32 cellular contexts compared by ENCODE assay signal in the genomic region with DNA sequence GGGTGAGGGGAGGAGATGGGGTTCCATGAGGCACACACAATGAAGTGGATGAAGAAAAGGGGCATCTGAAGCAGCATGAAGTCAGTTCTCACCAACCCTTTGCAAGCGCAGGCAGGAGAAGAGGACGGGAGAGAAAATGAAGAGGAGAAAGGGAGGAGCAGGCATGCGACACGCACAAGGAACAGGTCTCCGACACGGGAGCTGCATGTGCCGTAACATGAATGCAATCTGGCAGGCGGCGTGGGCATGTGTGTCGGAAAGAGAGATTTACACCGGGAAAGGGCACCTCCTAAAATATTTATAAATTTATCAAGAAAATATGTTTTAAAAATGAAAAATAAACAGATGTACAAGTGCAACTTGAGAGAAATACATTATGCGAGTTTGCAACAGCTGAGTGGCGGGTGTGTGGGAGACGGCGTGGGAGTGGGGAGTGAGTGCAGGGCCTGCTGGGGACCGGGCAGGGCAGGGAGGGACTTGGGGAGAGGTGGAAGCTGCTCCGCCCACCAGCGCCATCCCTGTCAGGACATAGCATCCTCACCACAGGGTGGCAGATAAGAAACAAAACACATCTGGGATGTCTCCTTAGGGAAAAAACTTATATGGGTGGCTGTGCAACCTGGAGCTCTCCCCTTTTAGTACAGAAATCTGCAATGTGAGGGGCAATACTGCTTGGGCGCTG. TPM values are rescaled to one million over a fixed set of nuclear protein-coding genes. Genes with fewer than 3 reads are reported as not detected.
DNase-seq lines count a peak whose midpoint lies in the region; ATAC-seq and TF ChIP-seq lines count a peak whose summit lies in the region.
"Had no signal": no experiment of that assay in that cellular context is flagged by ENCODE, and none has a peak within 500 bp of the region (broad histone marks: within the 10 kb centered on the region; RNA-seq: fewer than 3 reads in every experiment).

No MANE protein-coding gene starts in this region.

- no peak overlapping the region for H3K27ac Mint-ChIP-seq in GM23338
- peak overlapping the region; percentile 54 for H3K27ac Mint-ChIP-seq in activated naive CD8-positive, alpha-beta T cell treated with anti-CD3 and anti-CD28 coated beads, Interleukin-2, amount 50 U/mL, for 24 hours
- H3K27ac Mint-ChIP-seq: effector memory CD8-positive, alpha-beta T cell had no signal

- H3K27me3 Mint-ChIP-seq in GM23338 (ENCODE audit: insufficient read depth, low read depth, poor library complexity) = peaks cover 11% of the 10 kb centered on the region
- no peaks in the 10 kb centered on the region for H3K27me3 Mint-ChIP-seq in activated naive CD8-positive, alpha-beta T cell treated with anti-CD3 and anti-CD28 coated beads, Interleukin-2, amount 50 U/mL, for 24 hours
- H3K27me3 Mint-ChIP-seq: effector memory CD8-positive, alpha-beta T cell had no signal

- H2AFZ ChIP-seq in SK-N-SH (ENCODE audit: low read depth) (no peak overlapping the region), GM23338 (no peak overlapping the region)

- TF ChIP-seq CTCF in SK-N-SH (IDR thresholded peaks at IDR 0.05) (no peak), GM23338 (conservative IDR thresholded peaks at IDR 0.05; ENCODE audit: low read depth in 2 of 2) (peak in 1 of 2 experiments; percentile 26; a peak in 2 of 4 replicates)

- no peaks in the 10 kb centered on the region for H3K36me3 ChIP-seq in SK-N-SH (replicated peaks in 1 of 2; ENCODE audit: control insufficient read depth in 1 of 2, insufficient read depth in 2 of 2, low read length in 1 of 2)
- H3K36me3 ChIP-seq in GM23338 (ENCODE audit: insufficient read depth) = no peaks in the 10 kb centered on the region
- H3K36me3 ChIP-seq: vagina had no signal

- TF ChIP-seq EP300 in SK-N-SH (IDR thresholded peaks at IDR 0.05; ENCODE audit: borderline replicate concordance in 1 of 2, low read depth in 1 of 2, low read length in 1 of 2) = no peak

- H3K4me3 Mint-ChIP-seq in GM23338 = no peak overlapping the region
- H3K4me3 Mint-ChIP-seq in activated naive CD8-positive, alpha-beta T cell treated with anti-CD3 and anti-CD28 coated beads, Interleukin-2, amount 50 U/mL, for 24 hours = peak overlapping the region; percentile 26
- H3K4me3 Mint-ChIP-seq: activated T-cell treated with anti-CD3 and anti-CD28 coated beads, Interleukin-2, amount 50 U/mL, for 72 hours; effector memory CD8-positive, alpha-beta T cell had no signal

- DNase-seq in SK-N-SH (peak; percentile 41), GM23338 (ENCODE audit: low spot score) (peak; percentile 60), mesenteric fat pad (ENCODE audit: low spot score) (peak; percentile 69), NCI-H187 treated with DMSO at 0.1 percent for 48 hours (lab: John Stamatoyannopoulos, UW) (no peak)
- DNase-seq in activated naive CD8-positive, alpha-beta T cell treated with anti-CD3 and anti-CD28 coated beads, Interleukin-2, amount 50 U/mL, for 24 hours = no peak
- DNase-seq: activated CD4-positive, CD25-positive, alpha-beta regulatory T cell treated with anti-CD3 and anti-CD28 coated beads, Interleukin-2, amount 50 U/mL, for 72 hours; activated naive CD4-positive, alpha-beta T cell treated with Interleukin-2 at 50 U/mL for 16 hours; activated T-cell treated with anti-CD3 and anti-CD28 coated beads, Interleukin-2, amount 50 U/mL, for 72 hours; cortex of kidney; effector memory CD8-positive, alpha-beta T cell; foreskin fibroblast; GOT3; heart left ventricle; left cardiac atrium; NCI-H1694; NCI-H2171; NCI-H524; NK-92 treated with Interleukin-12 subunit alpha and Interleukin-12 subunit beta, amount 100 ng/mL, for 24 hours; PC-3; psoas muscle; SHP77 treated with DMSO at 0.1 percent for 48 hours; stimulated activated CD4-positive, alpha-beta T cell treated with anti-CD3 and anti-CD28 coated beads, Interleukin-15, amount 100 ng/mL, for 24 hours; stimulated activated naive CD4-positive, alpha-beta T cell treated with Interleukin-2 at 50 U/mL for 16 hours had no signal

- H3K4me1 ChIP-seq in SK-N-SH (ENCODE audit: control insufficient read depth in 1 of 2, insufficient read depth in 2 of 2, low read depth in 1 of 2, low read length in 1 of 2) = peaks cover 0 to 3% of the 10 kb centered on the region in 2 experiments; a peak in 1 of 4 replicates
- H3K4me1 ChIP-seq in GM23338 (ENCODE audit: insufficient read depth) = no peaks in the 10 kb centered on the region
- H3K4me1 ChIP-seq: ascending aorta, heart left ventricle, psoas muscle, vagina had no signal

- no peak overlapping the region for H3K4me2 ChIP-seq in SK-N-SH
- H3K4me2 ChIP-seq in GM23338 = no peak overlapping the region

- no peaks in the 10 kb centered on the region for H3K9me3 Mint-ChIP-seq in GM23338
- no peaks in the 10 kb centered on the region for H3K9me3 Mint-ChIP-seq in activated naive CD8-positive, alpha-beta T cell treated with anti-CD3 and anti-CD28 coated beads, Interleukin-2, amount 50 U/mL, for 24 hours
- H3K9me3 Mint-ChIP-seq: activated T-cell treated with anti-CD3 and anti-CD28 coated beads, Interleukin-2, amount 50 U/mL, for 72 hours; effector memory CD8-positive, alpha-beta T cell had no signal

- H3K4me3 ChIP-seq in SK-N-SH (ENCODE audit: low read depth in 2 of 2, low read length in 1 of 2) (no peak overlapping the region), GM23338 (no peak overlapping the region)
- H3K4me3 ChIP-seq: ascending aorta, heart left ventricle, psoas muscle, vagina had no signal

- no peak for ATAC-seq in SK-N-SH treated with all-trans-retinoic acid at 6 μM for 48 hours
- peak; percentile 88 for ATAC-seq in GM23338
- no peak for ATAC-seq in activated naive CD8-positive, alpha-beta T cell treated with anti-CD3 and anti-CD28 coated beads, Interleukin-2, amount 50 U/mL, for 24 hours
- no peak for ATAC-seq in HG03039 (IDR thresholded peaks at IDR 0.05; ENCODE audit: unreplicated experiment)
- ATAC-seq in GM18511 (IDR thresholded peaks at IDR 0.05; ENCODE audit: unreplicated experiment) = no peak
- ATAC-seq: activated T-cell treated with anti-CD3 and anti-CD28 coated beads, Interleukin-2, amount 50 U/mL, for 72 hours; effector memory CD8-positive, alpha-beta T cell; esophagus mucosa; heart left ventricle; left cardiac atrium; PC-3; psoas muscle had no signal

- H4K20me1 ChIP-seq in SK-N-SH (ENCODE audit: insufficient read depth) (no peaks in the 10 kb centered on the region), GM23338 (replicated peaks; ENCODE audit: insufficient read depth) (no peaks in the 10 kb centered on the region)

- no peaks in the 10 kb centered on the region for H3K36me3 Mint-ChIP-seq in GM23338 (ENCODE audit: low read depth)
- H3K36me3 Mint-ChIP-seq in activated naive CD8-positive, alpha-beta T cell treated with anti-CD3 and anti-CD28 coated beads, Interleukin-2, amount 50 U/mL, for 24 hours (ENCODE audit: low read depth) = peaks cover 88% of the 10 kb centered on the region

- H3K4me1 Mint-ChIP-seq in GM23338 = peaks cover 2% of the 10 kb centered on the region
- H3K4me1 Mint-ChIP-seq in activated naive CD8-positive, alpha-beta T cell treated with anti-CD3 and anti-CD28 coated beads, Interleukin-2, amount 50 U/mL, for 24 hours = peaks cover 39% of the 10 kb centered on the region

- CTCF ChIA-PET in SK-N-SH (lab: Yijun Ruan, JAX) = interaction anchor here (0.8 to 1.9 kb wide), 3 partner anchors 18 to 545 kb away, joined by 3 to 8 read pairs (median 6); no protein-coding TSS in a partner anchor

- H3K27ac ChIP-seq in SK-N-SH (ENCODE audit: low read depth in 2 of 2, low read length in 1 of 2) (no peak overlapping the region), GM23338 (ENCODE audit: low read depth) (no peak overlapping the region)
- H3K27ac ChIP-seq: 22Rv1, ascending aorta, heart left ventricle, psoas muscle, vagina had no signal

- H3K27me3 ChIP-seq in SK-N-SH (ENCODE audit: insufficient read depth) (no peaks in the 10 kb centered on the region), GM23338 (ENCODE audit: insufficient read depth) (no peaks in the 10 kb centered on the region)
- H3K27me3 ChIP-seq: ascending aorta, heart left ventricle, vagina had no signal

- no peaks in the 10 kb centered on the region for H3K9me3 ChIP-seq in SK-N-SH
- H3K9me3 ChIP-seq: ascending aorta, heart left ventricle, psoas muscle, vagina had no signal

- H3K79me2 ChIP-seq in SK-N-SH (ENCODE audit: insufficient read depth) (no peaks in the 10 kb centered on the region), GM23338 (replicated peaks; ENCODE audit: insufficient read depth) (no peaks in the 10 kb centered on the region)

- no peaks in the 10 kb centered on the region for H3F3A ChIP-seq in SK-N-SH (replicated peaks; ENCODE audit: insufficient read depth)
- H3F3A ChIP-seq in GM23338 (replicated peaks; ENCODE audit: low read depth) = no peaks in the 10 kb centered on the region; the same call in 1 of the 2 replicates

- WGBS in SK-N-SH (ENCODE audit: low lambda C conversion rate) = 81% methylated on average over 19 of the region's 19 CpGs

- no peak overlapping the region for H3K9ac ChIP-seq in SK-N-SH

- POLR2A ChIA-PET in SK-N-SH (lab: Yijun Ruan, JAX) = interaction anchor here (0.6 kb wide), 1 partner anchor 79 kb away, joined by 3 read pairs; no protein-coding TSS in a partner anchor

- TF ChIP-seq RAD21 in SK-N-SH (IDR thresholded peaks at IDR 0.05; ENCODE audit: low read length) = no peak

- H3K9me2 ChIP-seq in SK-N-SH = no peaks in the 10 kb centered on the region
- no peaks in the 10 kb centered on the region; the same call in 1 of the 2 replicates for H3K9me2 ChIP-seq in GM23338 (ENCODE audit: insufficient read depth)

TF ChIP-seq in SK-N-SH treated with all-trans-retinoic acid at 6 μM for 48 hours, 23 proteins besides CTCF, POLR2A, EP300 and RAD21 (continues in another document):
- TF ChIP-seq ARNTL (CRISPR knock-in tag; IDR thresholded peaks at IDR 0.05; ENCODE audit: borderline replicate concordance, low read depth) (no peak), SNAI2 (CRISPR knock-in tag; IDR thresholded peaks at IDR 0.05) (no peak), RARB (CRISPR knock-in tag; IDR thresholded peaks at IDR 0.05) (no peak), TOX (CRISPR knock-in tag; IDR thresholded peaks at IDR 0.05; ENCODE audit: borderline replicate concordance) (no peak)

TF ChIP-seq in GM23338, 12 proteins besides CTCF, POLR2A, EP300 and RAD21 (continues in another document):
- TF ChIP-seq STAT1 (IDR thresholded peaks at IDR 0.05; ENCODE audit: unreplicated experiment) = no peak

RNA-seq across cellular contexts. Expression of gene GJA10, which starts 40.6 kb away (rescaled TPM):
- polyA plus RNA-seq in SK-N-SH (2012; rRNA removed) (not detected in 2 replicates), GM23338 (2016; fragmentation: Nextera tagmentation; extraction: Ambion mirVana) (not detected in 2 replicates)
- polyA plus RNA-seq in SK-N-SH (2012; cell fraction: cytosol; rRNA removed) = not detected in 2 replicates
- polyA plus RNA-seq in SK-N-SH (2012; cell fraction: nucleus; rRNA removed) = not detected in 2 replicates
- not detected in 2 replicates for total RNA-seq in GM23338 (2014; rRNA removed; shearing (Covaris generic))
- not detected for total RNA-seq in mesenteric fat pad
- total RNA-seq: activated T-cell treated with anti-CD3 and anti-CD28 coated beads, Interleukin-2, amount 50 U/mL, for 72 hours; ascending aorta; cardiac septum; esophagus mucosa; heart left ventricle; left cardiac atrium; PC-3; psoas muscle; vagina had no signal
- polyA plus RNA-seq: heart left ventricle, psoas muscle, thymus had no signal

Comparison
In these comparisons a context has a peak if more than half of its experiments do, and no peak if none do; other contexts are left out.
1. DNase-seq: peak in SK-N-SH (single experiment), GM23338 (single experiment) and mesenteric fat pad (single experiment); none in activated naive CD8-positive, alpha-beta T cell treated with anti-CD3 and anti-CD28 coated beads, Interleukin-2, amount 50 U/mL, for 24 hours (single experiment) and NCI-H187 treated with DMSO at 0.1 percent for 48 hours (single experiment).